1 cellular context compared by ENCODE assay signal in genomic region chr4:169256856-169257756, GRCh38.
TF ChIP-seq lines count a peak whose summit lies in the region.

No MANE protein-coding gene starts in this region.

TF ChIP-seq in SK-N-SH treated with all-trans-retinoic acid at 6 μM for 48 hours, 23 proteins besides CTCF, POLR2A, EP300 and RAD21 (continued from another document):
- TF ChIP-seq PATZ1 (CRISPR knock-in tag; IDR thresholded peaks at IDR 0.05; ENCODE audit: borderline replicate concordance) (no peak), POU6F1 (CRISPR knock-in tag; IDR thresholded peaks at IDR 0.05; ENCODE audit: borderline replicate concordance, low read depth) (no peak)
